ENCODE assay signal across 8 cellular contexts in the genomic region with DNA sequence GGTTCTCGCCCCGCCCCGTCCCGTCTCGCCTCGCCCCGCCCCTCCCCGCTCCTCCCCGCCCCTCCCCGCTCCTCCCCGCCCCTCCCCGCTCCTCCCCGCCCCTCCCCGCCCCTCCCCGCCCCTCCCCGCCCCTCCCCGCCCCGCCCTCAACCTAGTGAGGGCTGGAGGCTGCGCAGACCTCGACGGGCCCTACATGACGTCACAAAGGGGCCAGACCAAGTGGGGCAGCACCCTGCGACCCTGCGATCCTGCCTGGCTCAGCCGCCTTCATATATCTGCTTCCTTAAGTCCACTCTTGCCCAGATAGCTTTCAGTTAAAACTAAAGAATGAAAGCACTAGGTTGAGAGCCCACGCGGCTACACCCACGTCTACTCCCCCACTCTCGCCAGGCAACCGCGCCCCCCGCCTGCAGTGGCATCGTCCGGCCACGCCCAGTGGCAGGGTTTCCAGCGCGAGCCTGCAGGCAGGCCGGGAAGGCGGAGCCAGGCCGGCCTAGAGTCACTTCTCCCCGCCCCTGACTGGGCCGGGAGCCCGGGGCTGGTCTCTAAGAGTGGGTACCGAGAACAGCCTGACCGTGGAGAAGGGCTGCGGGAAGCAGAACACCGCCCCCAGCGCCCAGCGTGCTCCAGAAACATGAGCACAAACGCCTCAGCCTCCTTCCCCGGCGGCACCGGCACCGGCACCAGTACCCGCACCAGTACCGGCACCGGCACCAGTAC. TPM values are rescaled to one million over a fixed set of nuclear protein-coding genes. Genes with fewer than 3 reads are reported as not detected.
A peak's percentile ranks its signal among the peaks of the same experiment; 100 is the strongest.
DNase-seq lines count a peak whose midpoint lies in the region; ATAC-seq and TF ChIP-seq lines count a peak whose summit lies in the region.

No MANE protein-coding gene starts in this region.

- H3K9me3 ChIP-seq in Panc1 (ENCODE audit: control insufficient read depth, insufficient read depth, low read depth, low read length): no peaks in the 10 kb centered on the region

- peak overlapping the region; percentile 91 for H3K4me3 Mint-ChIP-seq in activated T-helper 17 cell treated with anti-CD3 and anti-CD28 coated beads, Interleukin-2, amount 50 U/mL, for 72 hours
- H3K4me3 Mint-ChIP-seq in naive B cell: peak overlapping the region; percentile 74 to 94 (median 89)

- no peak overlapping the region; the same call in 1 of the 2 replicates for H3K27ac ChIP-seq in Panc1 (ENCODE audit: low read length)

- ATAC-seq in GM21723 (IDR thresholded peaks at IDR 0.05; ENCODE audit: unreplicated experiment): peak; percentile 97
- ATAC-seq in Panc1: peak; percentile 97
- peak; percentile 99 for ATAC-seq in activated T-helper 17 cell treated with anti-CD3 and anti-CD28 coated beads, Interleukin-2, amount 50 U/mL, for 72 hours (replicated peaks)
- peak; percentile 91 to 95 for ATAC-seq in naive B cell (ENCODE audit: low read depth in 2 of 2)

- peak; percentile 22; the same call in 1 of the 2 replicates for TF ChIP-seq CTCF in Panc1 (IDR thresholded peaks at IDR 0.05)

- H3K4me1 Mint-ChIP-seq in activated T-helper 17 cell treated with anti-CD3 and anti-CD28 coated beads, Interleukin-2, amount 50 U/mL, for 72 hours: no peaks in the 10 kb centered on the region
- H3K4me1 Mint-ChIP-seq in naive B cell: peaks cover 0 to 11% (median 9%) of the 10 kb centered on the region in 3 donors

- H3K27me3 ChIP-seq in Panc1 (ENCODE audit: control insufficient read depth, insufficient read depth, low read length): no peaks in the 10 kb centered on the region

- peak overlapping the region; percentile 98 for H3K27ac Mint-ChIP-seq in activated T-helper 17 cell treated with anti-CD3 and anti-CD28 coated beads, Interleukin-2, amount 50 U/mL, for 72 hours
- peak overlapping the region; percentile 94 to 99 (median 98) for H3K27ac Mint-ChIP-seq in naive B cell

- POLR2A ChIA-PET in Panc1 (lab: Charles Lee): no interaction called here

- CTCF ChIA-PET in Panc1 (lab: Charles Lee): no interaction called here

- peak overlapping the region; percentile 49 for H3K4me3 ChIP-seq in Jurkat, Clone E6-1 (ENCODE audit: low read length)
- peak overlapping the region; percentile 39 to 63 for H3K4me3 ChIP-seq in Panc1 (ENCODE audit: low read depth in 2 of 2, low read length in 2 of 2)

- no peaks in the 10 kb centered on the region for H3K36me3 Mint-ChIP-seq in activated T-helper 17 cell treated with anti-CD3 and anti-CD28 coated beads, Interleukin-2, amount 50 U/mL, for 72 hours (ENCODE audit: low read depth)
- H3K36me3 Mint-ChIP-seq in naive B cell: no peaks in the 10 kb centered on the region

- intact Hi-C loops in Panc1 (cut with micrococcal nuclease; ENCODE audit: unreplicated experiment): no loop called here

- BruUV-seq in Panc1 (replicated peaks; lab: Mats Ljungman, UMichigan): no TSS peak

- DNase-seq in DMS114 treated with DMSO at 0.1 percent for 48 hours (lab: John Stamatoyannopoulos, UW; ENCODE audit: unreplicated experiment) (peak; percentile 88), Panc1 (ENCODE audit: low read depth, low spot score) (peak; percentile 28), fibroblast of gingiva (ENCODE audit: low read depth) (peak; percentile 94), naive B cell (peak; percentile 86)
- DNase-seq in Jurkat, Clone E6-1 (ENCODE audit: low read depth, low spot score): peak; percentile 72
- peak; percentile 58 to 67 for DNase-seq in stimulated activated CD8-positive, alpha-beta memory T cell treated with anti-CD3 and anti-CD28 coated beads, Interleukin-7, amount 100 ng/mL, for 48 hours (ENCODE audit: extremely low read depth in 1 of 2, low read depth in 1 of 2)

- no peaks in the 10 kb centered on the region for H3K9me3 Mint-ChIP-seq in activated T-helper 17 cell treated with anti-CD3 and anti-CD28 coated beads, Interleukin-2, amount 50 U/mL, for 72 hours
- peaks cover 0 to 16% (median 2%) of the 10 kb centered on the region in 7 donors for H3K9me3 Mint-ChIP-seq in naive B cell

- H3K27me3 Mint-ChIP-seq in activated T-helper 17 cell treated with anti-CD3 and anti-CD28 coated beads, Interleukin-2, amount 50 U/mL, for 72 hours: no peaks in the 10 kb centered on the region
- peaks cover 0 to 14% (median 9%) of the 10 kb centered on the region in 3 donors for H3K27me3 Mint-ChIP-seq in naive B cell

- in situ Hi-C loops in Panc1 (cut with HindIII; ENCODE audit: low pct_unique_long_range_greater_than_20kb, low sequenced_read_pairs): no loop called here

- no peaks in the 10 kb centered on the region for H3K4me1 ChIP-seq in Panc1 (ENCODE audit: control insufficient read depth, insufficient read depth, low read length)

- H3K36me3 ChIP-seq in Panc1 (ENCODE audit: control insufficient read depth, insufficient read depth, low read length): no peaks in the 10 kb centered on the region; the same call in 1 of the 2 replicates

RNA-seq across cellular contexts. Expression of a gene that starts 1.5 kb away (rescaled TPM):
- not detected for polyA plus RNA-seq in Jurkat, Clone E6-1 (2012; ENCODE audit: insufficient read depth, insufficient read length)
- total RNA-seq in Panc1 (2021; ENCODE audit: unreplicated experiment): 0.23 TPM
- 0.16 TPM for polyA plus RNA-seq in Panc1 (2012; ENCODE audit: insufficient read length)
- total RNA-seq in activated T-helper 17 cell treated with anti-CD3 and anti-CD28 coated beads, Interleukin-2, amount 50 U/mL, for 72 hours: 10 to 100 TPM in 1 of 2 donors, 1 to 10 TPM in 1; 4.5 to 20.4 TPM
- polyA plus RNA-seq in naive B cell (ENCODE audit: low read depth in 6 of 6): not detected

Comparison
In these comparisons a context has a peak if more than half of its experiments do, and no peak if none do; other contexts are left out.
1. DNase-seq: peak in every context shown above with its lines; median percentile 94 in fibroblast of gingiva; 88 in DMS114 treated with DMSO at 0.1 percent for 48 hours; 86 in naive B cell; 72 in Jurkat, Clone E6-1; 62 in stimulated activated CD8-positive, alpha-beta memory T cell treated with anti-CD3 and anti-CD28 coated beads, Interleukin-7, amount 100 ng/mL, for 48 hours; 28 in Panc1.